ENCODE assay signal across 2 cellular contexts in the genomic region with DNA sequence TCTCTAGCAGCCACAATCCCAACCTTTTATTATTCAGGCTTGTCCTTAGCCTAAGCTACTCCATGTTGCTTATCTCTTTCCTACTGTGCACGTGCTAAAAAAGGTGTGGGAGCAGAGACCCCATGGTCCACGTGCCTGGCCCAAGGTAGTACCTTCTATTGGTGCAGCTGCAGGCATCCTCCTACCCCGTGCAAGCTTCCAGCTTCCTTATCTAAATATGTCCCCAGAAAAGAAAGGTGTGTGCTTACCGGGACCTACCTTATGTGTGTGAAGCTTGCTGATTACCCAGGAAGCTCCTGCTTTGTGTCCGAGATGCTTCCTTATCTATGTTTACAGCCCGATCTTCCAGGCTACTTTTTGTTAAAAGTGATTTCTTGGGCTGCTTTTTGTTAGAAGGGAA.
TF ChIP-seq lines count a peak whose summit lies in the region.

No MANE protein-coding gene starts in this region.

TF ChIP-seq in GM23338, 12 proteins besides CTCF, POLR2A, EP300 and RAD21 (continued from another document):
- no peak for TF ChIP-seq JUNB (IDR thresholded peaks at IDR 0.05; ENCODE audit: unreplicated experiment)
- no peak for TF ChIP-seq ZNF114 (CRISPR knock-in tag; IDR thresholded peaks at IDR 0.05)
- TF ChIP-seq, protein P1, sequence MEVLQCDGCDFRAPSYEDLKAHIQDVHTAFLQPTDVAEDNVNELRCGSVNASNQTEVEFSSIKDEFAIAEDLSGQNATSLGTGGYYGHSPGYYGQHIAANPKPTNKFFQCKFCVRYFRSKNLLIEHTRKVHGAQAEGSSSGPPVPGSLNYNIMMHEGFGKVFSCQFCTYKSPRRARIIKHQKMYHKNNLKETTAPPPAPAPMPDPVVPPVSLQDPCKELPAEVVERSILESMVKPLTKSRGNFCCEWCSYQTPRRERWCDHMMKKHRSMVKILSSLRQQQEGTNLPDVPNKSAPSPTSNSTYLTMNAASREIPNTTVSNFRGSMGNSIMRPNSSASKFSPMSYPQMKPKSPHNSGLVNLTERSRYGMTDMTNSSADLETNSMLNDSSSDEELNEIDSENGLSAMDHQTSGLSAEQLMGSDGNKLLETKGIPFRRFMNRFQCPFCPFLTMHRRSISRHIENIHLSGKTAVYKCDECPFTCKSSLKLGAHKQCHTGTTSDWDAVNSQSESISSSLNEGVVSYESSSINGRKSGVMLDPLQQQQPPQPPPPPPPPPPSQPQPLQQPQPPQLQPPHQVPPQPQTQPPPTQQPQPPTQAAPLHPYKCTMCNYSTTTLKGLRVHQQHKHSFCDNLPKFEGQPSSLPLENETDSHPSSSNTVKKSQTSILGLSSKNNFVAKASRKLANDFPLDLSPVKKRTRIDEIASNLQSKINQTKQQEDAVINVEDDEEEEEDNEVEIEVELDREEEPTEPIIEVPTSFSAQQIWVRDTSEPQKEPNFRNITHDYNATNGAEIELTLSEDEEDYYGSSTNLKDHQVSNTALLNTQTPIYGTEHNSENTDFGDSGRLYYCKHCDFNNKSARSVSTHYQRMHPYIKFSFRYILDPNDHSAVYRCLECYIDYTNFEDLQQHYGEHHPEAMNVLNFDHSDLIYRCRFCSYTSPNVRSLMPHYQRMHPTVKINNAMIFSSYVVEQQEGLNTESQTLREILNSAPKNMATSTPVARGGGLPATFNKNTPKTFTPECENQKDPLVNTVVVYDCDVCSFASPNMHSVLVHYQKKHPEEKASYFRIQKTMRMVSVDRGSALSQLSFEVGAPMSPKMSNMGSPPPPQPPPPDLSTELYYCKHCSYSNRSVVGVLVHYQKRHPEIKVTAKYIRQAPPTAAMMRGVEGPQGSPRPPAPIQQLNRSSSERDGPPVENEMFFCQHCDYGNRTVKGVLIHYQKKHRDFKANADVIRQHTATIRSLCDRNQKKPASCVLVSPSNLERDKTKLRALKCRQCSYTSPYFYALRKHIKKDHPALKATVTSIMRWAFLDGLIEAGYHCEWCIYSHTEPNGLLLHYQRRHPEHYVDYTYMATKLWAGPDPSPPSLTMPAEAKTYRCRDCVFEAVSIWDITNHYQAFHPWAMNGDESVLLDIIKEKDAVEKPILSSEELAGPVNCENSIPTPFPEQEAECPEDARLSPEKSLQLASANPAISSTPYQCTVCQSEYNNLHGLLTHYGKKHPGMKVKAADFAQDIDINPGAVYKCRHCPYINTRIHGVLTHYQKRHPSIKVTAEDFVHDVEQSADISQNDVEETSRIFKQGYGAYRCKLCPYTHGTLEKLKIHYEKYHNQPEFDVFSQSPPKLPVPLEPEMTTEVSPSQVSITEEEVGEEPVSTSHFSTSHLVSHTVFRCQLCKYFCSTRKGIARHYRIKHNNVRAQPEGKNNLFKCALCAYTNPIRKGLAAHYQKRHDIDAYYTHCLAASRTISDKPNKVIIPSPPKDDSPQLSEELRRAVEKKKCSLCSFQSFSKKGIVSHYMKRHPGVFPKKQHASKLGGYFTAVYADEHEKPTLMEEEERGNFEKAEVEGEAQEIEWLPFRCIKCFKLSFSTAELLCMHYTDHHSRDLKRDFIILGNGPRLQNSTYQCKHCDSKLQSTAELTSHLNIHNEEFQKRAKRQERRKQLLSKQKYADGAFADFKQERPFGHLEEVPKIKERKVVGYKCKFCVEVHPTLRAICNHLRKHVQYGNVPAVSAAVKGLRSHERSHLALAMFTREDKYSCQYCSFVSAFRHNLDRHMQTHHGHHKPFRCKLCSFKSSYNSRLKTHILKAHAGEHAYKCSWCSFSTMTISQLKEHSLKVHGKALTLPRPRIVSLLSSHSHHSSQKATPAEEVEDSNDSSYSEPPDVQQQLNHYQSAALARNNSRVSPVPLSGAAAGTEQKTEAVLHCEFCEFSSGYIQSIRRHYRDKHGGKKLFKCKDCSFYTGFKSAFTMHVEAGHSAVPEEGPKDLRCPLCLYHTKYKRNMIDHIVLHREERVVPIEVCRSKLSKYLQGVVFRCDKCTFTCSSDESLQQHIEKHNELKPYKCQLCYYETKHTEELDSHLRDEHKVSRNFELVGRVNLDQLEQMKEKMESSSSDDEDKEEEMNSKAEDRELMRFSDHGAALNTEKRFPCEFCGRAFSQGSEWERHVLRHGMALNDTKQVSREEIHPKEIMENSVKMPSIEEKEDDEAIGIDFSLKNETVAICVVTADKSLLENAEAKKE (CRISPR knock-in tag; IDR thresholded peaks at IDR 0.05): no peak
- no peak for TF ChIP-seq STAT1 (IDR thresholded peaks at IDR 0.05; ENCODE audit: unreplicated experiment)
- no peak for TF ChIP-seq NANOG (IDR thresholded peaks at IDR 0.05; ENCODE audit: borderline replicate concordance)
- TF ChIP-seq ZNF331 (CRISPR knock-in tag; IDR thresholded peaks at IDR 0.05; ENCODE audit: low read depth): no peak
- no peak for TF ChIP-seq EZH2 (IDR thresholded peaks at IDR 0.05; ENCODE audit: low read depth, unreplicated experiment)
- no peak for TF ChIP-seq ETS1 (IDR thresholded peaks at IDR 0.05)
- TF ChIP-seq POLR2AphosphoS5 (IDR thresholded peaks at IDR 0.05; ENCODE audit: low read depth): no peak

TF ChIP-seq in WTC11, 78 proteins besides CTCF, POLR2A, EP300 and RAD21 (continued from another document):
- TF ChIP-seq ZSCAN18 (CRISPR knock-in tag; IDR thresholded peaks at IDR 0.05): no peak
